ENCODE assay signal across 1 cellular context in the genomic region with DNA sequence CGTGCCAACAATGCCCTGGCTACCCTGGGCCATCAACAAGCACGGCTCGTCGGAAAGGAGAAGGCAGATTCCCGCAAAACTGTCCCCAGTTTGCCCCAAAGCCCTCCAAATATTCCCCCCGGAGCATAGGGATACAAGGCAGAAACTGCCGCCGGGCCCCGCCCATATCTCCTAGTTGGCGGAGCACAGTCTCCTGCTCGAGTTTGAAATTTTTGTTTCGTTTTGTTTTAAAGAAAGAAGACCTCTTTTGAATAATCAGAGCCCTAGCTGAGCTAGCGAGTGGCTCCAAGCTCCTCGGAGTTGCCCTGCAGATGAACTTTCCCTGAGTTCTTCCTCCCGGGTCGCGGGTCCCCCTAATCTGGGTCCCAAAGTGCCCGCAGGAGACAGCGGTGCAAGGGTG.
TF ChIP-seq lines count a peak whose summit lies in the region.

No MANE protein-coding gene starts in this region.

TF ChIP-seq in IMR-90, 13 proteins besides CTCF, POLR2A, EP300 and RAD21:
- TF ChIP-seq, protein P1, sequence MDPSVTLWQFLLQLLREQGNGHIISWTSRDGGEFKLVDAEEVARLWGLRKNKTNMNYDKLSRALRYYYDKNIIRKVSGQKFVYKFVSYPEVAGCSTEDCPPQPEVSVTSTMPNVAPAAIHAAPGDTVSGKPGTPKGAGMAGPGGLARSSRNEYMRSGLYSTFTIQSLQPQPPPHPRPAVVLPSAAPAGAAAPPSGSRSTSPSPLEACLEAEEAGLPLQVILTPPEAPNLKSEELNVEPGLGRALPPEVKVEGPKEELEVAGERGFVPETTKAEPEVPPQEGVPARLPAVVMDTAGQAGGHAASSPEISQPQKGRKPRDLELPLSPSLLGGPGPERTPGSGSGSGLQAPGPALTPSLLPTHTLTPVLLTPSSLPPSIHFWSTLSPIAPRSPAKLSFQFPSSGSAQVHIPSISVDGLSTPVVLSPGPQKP (IDR thresholded peaks at IDR 0.05; ENCODE audit: borderline replicate concordance, low read depth, low read length): no peak
- TF ChIP-seq SMC3 (IDR thresholded peaks at IDR 0.05; ENCODE audit: low read depth, low read length) (no peak), RCOR1 (IDR thresholded peaks at IDR 0.05; ENCODE audit: insufficient replicate concordance, low read length) (no peak), CEBPB (IDR thresholded peaks at IDR 0.05; ENCODE audit: low read depth, low read length) (no peak), MAFK (IDR thresholded peaks at IDR 0.05; ENCODE audit: low read depth, low read length) (no peak), MAZ (IDR thresholded peaks at IDR 0.05; ENCODE audit: borderline replicate concordance, low read depth, low read length) (no peak)
- TF ChIP-seq, protein P2, sequence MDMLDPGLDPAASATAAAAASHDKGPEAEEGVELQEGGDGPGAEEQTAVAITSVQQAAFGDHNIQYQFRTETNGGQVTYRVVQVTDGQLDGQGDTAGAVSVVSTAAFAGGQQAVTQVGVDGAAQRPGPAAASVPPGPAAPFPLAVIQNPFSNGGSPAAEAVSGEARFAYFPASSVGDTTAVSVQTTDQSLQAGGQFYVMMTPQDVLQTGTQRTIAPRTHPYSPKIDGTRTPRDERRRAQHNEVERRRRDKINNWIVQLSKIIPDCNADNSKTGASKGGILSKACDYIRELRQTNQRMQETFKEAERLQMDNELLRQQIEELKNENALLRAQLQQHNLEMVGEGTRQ (IDR thresholded peaks at IDR 0.05; ENCODE audit: low read depth, low read length): no peak
